19 cellular contexts compared by ENCODE assay signal in the genomic region with DNA sequence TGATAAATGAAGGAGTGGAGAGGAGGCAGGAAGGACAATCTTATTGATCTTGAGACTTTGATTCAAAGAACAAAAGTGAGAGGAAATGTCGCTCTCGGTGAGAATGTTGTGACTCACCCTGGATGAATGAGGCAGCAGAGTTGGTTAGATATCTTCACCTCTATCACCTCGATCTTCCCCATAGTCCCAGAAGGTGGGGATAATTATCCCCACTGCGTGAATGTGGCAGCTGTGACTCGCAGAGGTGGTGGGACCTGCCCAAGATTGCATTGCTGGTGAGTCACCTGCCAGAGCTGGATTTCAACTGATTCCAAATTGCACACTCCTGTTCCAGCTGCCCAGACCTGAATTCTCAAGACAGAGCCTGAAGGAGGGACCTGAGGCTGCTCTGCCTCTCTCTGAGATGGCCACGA.
DNase-seq lines count a peak whose midpoint lies in the region; ATAC-seq, FAIRE-seq and TF ChIP-seq lines count a peak whose summit lies in the region.
"Had no signal": no experiment of that assay in that cellular context is flagged by ENCODE, and none has a peak within 500 bp of the region (broad histone marks: within the 10 kb centered on the region; RNA-seq: fewer than 3 reads in every experiment).

No MANE protein-coding gene starts in this region.

- dilution Hi-C loops in keratinocyte (cut with MboI; ENCODE audit: extremely low pct_ligation_motif_present, low sequenced_read_pairs) = no loop called here

- H3K9ac ChIP-seq in keratinocyte (ENCODE audit: control insufficient read depth, extremely low read depth, insufficient read depth, low read length) = peak overlapping the region; percentile 58

- peak; percentile 100 for FAIRE-seq in keratinocyte (lab: Jason Lieb, UNC)
- FAIRE-seq: endothelial cell of umbilical vein had no signal

- no peaks in the 10 kb centered on the region for H3K27me3 ChIP-seq in keratinocyte (ENCODE audit: control insufficient read depth, extremely low read depth, insufficient read depth, low read length)

- in situ Hi-C loops in GM13976 (cut with MboI; ENCODE audit: low sequenced_read_pairs, unreplicated experiment) = no loop called here

- H3K9me3 ChIP-seq in keratinocyte (ENCODE audit: control insufficient read depth, low read depth, low read length) = peaks cover 3% of the 10 kb centered on the region

- no peaks in the 10 kb centered on the region for H4K20me1 ChIP-seq in keratinocyte (ENCODE audit: control insufficient read depth, extremely low read depth, insufficient read depth, low read length)

- no peaks in the 10 kb centered on the region for H3K79me2 ChIP-seq in keratinocyte (ENCODE audit: control insufficient read depth, insufficient read depth, low read length)

- ATAC-seq in HG03280 (IDR thresholded peaks at IDR 0.05; ENCODE audit: unreplicated experiment) = no peak
- ATAC-seq: gastroesophageal sphincter, natural killer cell had no signal

- no peaks in the 10 kb centered on the region for H3K9me1 ChIP-seq in keratinocyte (ENCODE audit: control insufficient read depth, extremely low read depth, insufficient read depth, low read length)

- H3K4me2 ChIP-seq in keratinocyte (ENCODE audit: control insufficient read depth, extremely low read depth, insufficient read depth, low read depth, low read length) = peak overlapping the region; percentile 80

- H3K4me3 ChIP-seq in keratinocyte (ENCODE audit: control insufficient read depth in 2 of 3, extremely low read depth in 1 of 3, insufficient read depth in 2 of 3, low read depth in 1 of 3, low read length in 3 of 3) = peak overlapping the region in 1 of 3 experiments; percentile 19
- H3K4me3 ChIP-seq: gastroesophageal sphincter, SJCRH30 had no signal

- no peak overlapping the region for H2AFZ ChIP-seq in keratinocyte (ENCODE audit: control insufficient read depth, low read length)

- peaks cover 61% of the 10 kb centered on the region for H3K4me1 ChIP-seq in keratinocyte (ENCODE audit: control insufficient read depth, extremely low read depth, insufficient read depth, low read length)
- H3K4me1 ChIP-seq: gastroesophageal sphincter, SJCRH30 had no signal

- peak; percentile 19 for DNase-seq in NCI-H2171 treated with DMSO at 0.1 percent for 48 hours (lab: John Stamatoyannopoulos, UW)
- no peak for DNase-seq in NCI-H2171 (lab: John Stamatoyannopoulos, UW)
- DNase-seq in ELR (ENCODE audit: low read depth) = peak; percentile 5
- DNase-seq in RPMI7951 (ENCODE audit: low read depth) = peak; percentile 18
- peak; percentile 98 for DNase-seq in keratinocyte (ENCODE audit: low read depth, low spot score)
- no peak for DNase-seq in NK-92 (lab: John Stamatoyannopoulos, UW; ENCODE audit: unreplicated experiment)
- DNase-seq in GM13976 (ENCODE audit: low spot score) = no peak
- DNase-seq: activated T-cell treated with anti-CD3 and anti-CD28 coated beads, Interleukin-2, amount 50 U/mL, for 24 hours; C1 segment of cervical spinal cord; DMS153; natural killer cell; NCI-H1092 treated with DMSO at 0.1 percent for 48 hours; SJCRH30; stimulated activated naive CD4-positive, alpha-beta T cell treated with Interleukin-2 at 50 U/mL for 16 hours; T1000 had no signal

- H3K27ac ChIP-seq in keratinocyte (ENCODE audit: control insufficient read depth, insufficient read depth, low read length) = peak overlapping the region; percentile 94
- H3K27ac ChIP-seq: 22Rv1, gastroesophageal sphincter, SJCRH30 had no signal

- no peaks in the 10 kb centered on the region for H3K36me3 ChIP-seq in keratinocyte (ENCODE audit: control insufficient read depth in 2 of 2, extremely low read depth in 1 of 2, insufficient read depth in 2 of 2, low read length in 2 of 2)
- H3K36me3 ChIP-seq: gastroesophageal sphincter, SJCRH30 had no signal

- TF ChIP-seq CTCF in keratinocyte (optimal IDR thresholded peaks at IDR 0.05 in 1 of 3, IDR thresholded peaks at IDR 0.05 in 1 of 3, conservative IDR thresholded peaks at IDR 0.05 in 1 of 3; ENCODE audit: extremely low read depth in 1 of 3, insufficient read depth in 2 of 3, low read length in 3 of 3) (peak in 1 of 3 experiments; percentile 21), GM13976 (IDR thresholded peaks at IDR 0.05; ENCODE audit: borderline replicate concordance, control extremely low read depth, extremely low read depth, insufficient read depth, missing control alignments) (no peak)

Comparison
In these comparisons a context has a peak if more than half of its experiments do, and no peak if none do; other contexts are left out.
1. DNase-seq: peak in NCI-H2171 treated with DMSO at 0.1 percent for 48 hours (single experiment), ELR (single experiment), RPMI7951 (single experiment) and keratinocyte (single experiment); none in NCI-H2171 (single experiment), NK-92 (single experiment) and GM13976 (single experiment).